1 cellular context compared by ENCODE assay signal in the genomic region with DNA sequence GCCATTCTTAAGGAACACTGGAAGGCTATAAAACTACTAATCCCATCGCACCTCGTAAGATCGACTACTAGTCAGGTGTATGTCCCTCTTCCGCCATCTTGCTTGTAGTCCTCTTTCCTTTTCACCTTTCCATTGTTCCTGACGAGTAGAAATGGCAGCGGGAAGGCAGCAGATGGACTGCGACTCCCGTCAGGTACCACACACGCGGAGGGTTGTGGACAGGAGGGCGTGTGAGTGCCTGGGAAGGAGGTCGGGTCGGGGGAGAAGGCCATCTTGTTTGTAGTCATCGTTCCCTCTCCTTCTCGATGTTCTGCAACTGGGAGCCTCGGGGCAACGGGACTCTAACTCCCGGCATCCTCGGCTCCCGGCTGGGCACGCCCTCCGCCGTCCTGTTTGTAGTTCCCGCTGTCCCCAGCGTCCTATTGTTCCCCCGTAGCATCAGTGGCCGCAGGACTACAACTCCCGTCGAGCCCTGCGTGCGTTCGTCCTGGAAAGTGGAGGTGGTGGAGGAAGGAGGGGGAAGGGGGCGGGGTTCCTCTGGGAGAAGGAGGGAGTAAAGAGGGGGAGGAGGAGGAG.
TF ChIP-seq lines count a peak whose summit lies in the region.

No MANE protein-coding gene starts in this region.

TF ChIP-seq in GM12878, 131 proteins besides CTCF, POLR2A, EP300 and RAD21 (continued from another document and continues in another):
- TF ChIP-seq, protein P1, sequence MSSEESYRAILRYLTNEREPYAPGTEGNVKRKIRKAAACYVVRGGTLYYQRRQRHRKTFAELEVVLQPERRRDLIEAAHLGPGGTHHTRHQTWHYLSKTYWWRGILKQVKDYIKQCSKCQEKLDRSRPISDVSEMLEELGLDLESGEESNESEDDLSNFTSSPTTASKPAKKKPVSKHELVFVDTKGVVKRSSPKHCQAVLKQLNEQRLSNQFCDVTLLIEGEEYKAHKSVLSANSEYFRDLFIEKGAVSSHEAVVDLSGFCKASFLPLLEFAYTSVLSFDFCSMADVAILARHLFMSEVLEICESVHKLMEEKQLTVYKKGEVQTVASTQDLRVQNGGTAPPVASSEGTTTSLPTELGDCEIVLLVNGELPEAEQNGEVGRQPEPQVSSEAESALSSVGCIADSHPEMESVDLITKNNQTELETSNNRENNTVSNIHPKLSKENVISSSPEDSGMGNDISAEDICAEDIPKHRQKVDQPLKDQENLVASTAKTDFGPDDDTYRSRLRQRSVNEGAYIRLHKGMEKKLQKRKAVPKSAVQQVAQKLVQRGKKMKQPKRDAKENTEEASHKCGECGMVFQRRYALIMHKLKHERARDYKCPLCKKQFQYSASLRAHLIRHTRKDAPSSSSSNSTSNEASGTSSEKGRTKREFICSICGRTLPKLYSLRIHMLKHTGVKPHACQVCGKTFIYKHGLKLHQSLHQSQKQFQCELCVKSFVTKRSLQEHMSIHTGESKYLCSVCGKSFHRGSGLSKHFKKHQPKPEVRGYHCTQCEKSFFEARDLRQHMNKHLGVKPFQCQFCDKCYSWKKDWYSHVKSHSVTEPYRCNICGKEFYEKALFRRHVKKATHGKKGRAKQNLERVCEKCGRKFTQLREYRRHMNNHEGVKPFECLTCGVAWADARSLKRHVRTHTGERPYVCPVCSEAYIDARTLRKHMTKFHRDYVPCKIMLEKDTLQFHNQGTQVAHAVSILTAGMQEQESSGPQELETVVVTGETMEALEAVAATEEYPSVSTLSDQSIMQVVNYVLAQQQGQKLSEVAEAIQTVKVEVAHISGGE (CRISPR knock-in tag; IDR thresholded peaks at IDR 0.05) = no peak
- TF ChIP-seq NFYA (IDR thresholded peaks at IDR 0.05; ENCODE audit: borderline replicate concordance, low read depth, low read length) (no peak), CBX3 (IDR thresholded peaks at IDR 0.05; ENCODE audit: borderline replicate concordance, low read depth) (no peak), NR2C1 (IDR thresholded peaks at IDR 0.05) (peak; percentile 89), HDGF (IDR thresholded peaks at IDR 0.05) (no peak), ZNF622 (IDR thresholded peaks at IDR 0.05) (no peak), RCOR1 (conservative IDR thresholded peaks at IDR 0.05; ENCODE audit: low read depth, low read length) (0 out of 2 replicates have a peak, but pooled peaks have one; percentile 49), CBX5 (IDR thresholded peaks at IDR 0.05; ENCODE audit: low read depth) (no peak), SUPT20H (IDR thresholded peaks at IDR 0.05; ENCODE audit: borderline replicate concordance, control insufficient read depth, low read depth, low read length) (no peak), WRNIP1 (IDR thresholded peaks at IDR 0.05; ENCODE audit: borderline replicate concordance, low read depth, low read length) (peak; percentile 69; the same call in 1 of the 2 replicates), SIX5 (IDR thresholded peaks at IDR 0.05; ENCODE audit: low read depth, low read length, severe bottlenecking) (peak; percentile 96), ZZZ3 (IDR thresholded peaks at IDR 0.05; ENCODE audit: control insufficient read depth, insufficient read length, low read depth) (no peak), ZNF274 (IDR thresholded peaks at IDR 0.05; ENCODE audit: insufficient read depth, insufficient read length) (no peak), KLF5 (IDR thresholded peaks at IDR 0.05; ENCODE audit: partially characterized antibody) (no peak), PAX8 (IDR thresholded peaks at IDR 0.05) (no peak), POLR2AphosphoS5 (IDR thresholded peaks at IDR 0.05; ENCODE audit: low read length) (no peak), ZSCAN29 (IDR thresholded peaks at IDR 0.05) (no peak), MEF2A (IDR thresholded peaks at IDR 0.05; ENCODE audit: insufficient read depth, low read depth, low read length) (0 out of 2 replicates have a peak, but pooled peaks have one; percentile 38), CREB1 (IDR thresholded peaks at IDR 0.05; ENCODE audit: low read depth) (no peak), YY1 (IDR thresholded peaks at IDR 0.05; ENCODE audit: low read depth, low read length) (peak; percentile 96), BRCA1 (IDR thresholded peaks at IDR 0.05; ENCODE audit: low read depth, low read length) (no peak), EZH2 (IDR thresholded peaks at IDR 0.05; ENCODE audit: borderline replicate concordance, control insufficient read depth, low read depth, low read length) (no peak), ASH2L (IDR thresholded peaks at IDR 0.05; ENCODE audit: borderline replicate concordance, low read depth) (no peak), NR2C2 (IDR thresholded peaks at IDR 0.05; ENCODE audit: borderline replicate concordance, control insufficient read depth, insufficient read length, low read depth) (no peak), RFX5 (IDR thresholded peaks at IDR 0.05; ENCODE audit: low read depth, low read length) (no peak), CBFB (IDR thresholded peaks at IDR 0.05; ENCODE audit: low read depth) (no peak)
- TF ChIP-seq, protein P2, sequence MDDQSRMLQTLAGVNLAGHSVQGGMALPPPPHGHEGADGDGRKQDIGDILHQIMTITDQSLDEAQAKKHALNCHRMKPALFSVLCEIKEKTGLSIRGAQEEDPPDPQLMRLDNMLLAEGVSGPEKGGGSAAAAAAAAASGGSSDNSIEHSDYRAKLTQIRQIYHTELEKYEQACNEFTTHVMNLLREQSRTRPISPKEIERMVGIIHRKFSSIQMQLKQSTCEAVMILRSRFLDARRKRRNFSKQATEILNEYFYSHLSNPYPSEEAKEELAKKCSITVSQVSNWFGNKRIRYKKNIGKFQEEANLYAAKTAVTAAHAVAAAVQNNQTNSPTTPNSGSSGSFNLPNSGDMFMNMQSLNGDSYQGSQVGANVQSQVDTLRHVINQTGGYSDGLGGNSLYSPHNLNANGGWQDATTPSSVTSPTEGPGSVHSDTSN (IDR thresholded peaks at IDR 0.05; ENCODE audit: insufficient replicate concordance, low read depth, low read length) = peak; percentile 34
- TF ChIP-seq, protein P3, sequence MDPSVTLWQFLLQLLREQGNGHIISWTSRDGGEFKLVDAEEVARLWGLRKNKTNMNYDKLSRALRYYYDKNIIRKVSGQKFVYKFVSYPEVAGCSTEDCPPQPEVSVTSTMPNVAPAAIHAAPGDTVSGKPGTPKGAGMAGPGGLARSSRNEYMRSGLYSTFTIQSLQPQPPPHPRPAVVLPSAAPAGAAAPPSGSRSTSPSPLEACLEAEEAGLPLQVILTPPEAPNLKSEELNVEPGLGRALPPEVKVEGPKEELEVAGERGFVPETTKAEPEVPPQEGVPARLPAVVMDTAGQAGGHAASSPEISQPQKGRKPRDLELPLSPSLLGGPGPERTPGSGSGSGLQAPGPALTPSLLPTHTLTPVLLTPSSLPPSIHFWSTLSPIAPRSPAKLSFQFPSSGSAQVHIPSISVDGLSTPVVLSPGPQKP (IDR thresholded peaks at IDR 0.05; ENCODE audit: low read depth, low read length) = 0 out of 2 replicates have a peak, but pooled peaks have one; percentile 49
- TF ChIP-seq, protein P4, sequence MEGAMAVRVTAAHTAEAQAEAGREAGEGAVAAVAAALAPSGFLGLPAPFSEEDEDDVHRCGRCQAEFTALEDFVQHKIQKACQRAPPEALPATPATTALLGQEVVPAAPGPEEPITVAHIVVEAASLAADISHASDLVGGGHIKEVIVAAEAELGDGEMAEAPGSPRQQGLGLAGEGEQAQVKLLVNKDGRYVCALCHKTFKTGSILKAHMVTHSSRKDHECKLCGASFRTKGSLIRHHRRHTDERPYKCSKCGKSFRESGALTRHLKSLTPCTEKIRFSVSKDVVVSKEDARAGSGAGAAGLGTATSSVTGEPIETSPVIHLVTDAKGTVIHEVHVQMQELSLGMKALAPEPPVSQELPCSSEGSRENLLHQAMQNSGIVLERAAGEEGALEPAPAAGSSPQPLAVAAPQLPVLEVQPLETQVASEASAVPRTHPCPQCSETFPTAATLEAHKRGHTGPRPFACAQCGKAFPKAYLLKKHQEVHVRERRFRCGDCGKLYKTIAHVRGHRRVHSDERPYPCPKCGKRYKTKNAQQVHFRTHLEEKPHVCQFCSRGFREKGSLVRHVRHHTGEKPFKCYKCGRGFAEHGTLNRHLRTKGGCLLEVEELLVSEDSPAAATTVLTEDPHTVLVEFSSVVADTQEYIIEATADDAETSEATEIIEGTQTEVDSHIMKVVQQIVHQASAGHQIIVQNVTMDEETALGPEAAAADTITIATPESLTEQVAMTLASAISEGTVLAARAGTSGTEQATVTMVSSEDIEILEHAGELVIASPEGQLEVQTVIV (IDR thresholded peaks at IDR 0.05; ENCODE audit: borderline replicate concordance, partially characterized antibody) = no peak
- TF ChIP-seq, protein P5, sequence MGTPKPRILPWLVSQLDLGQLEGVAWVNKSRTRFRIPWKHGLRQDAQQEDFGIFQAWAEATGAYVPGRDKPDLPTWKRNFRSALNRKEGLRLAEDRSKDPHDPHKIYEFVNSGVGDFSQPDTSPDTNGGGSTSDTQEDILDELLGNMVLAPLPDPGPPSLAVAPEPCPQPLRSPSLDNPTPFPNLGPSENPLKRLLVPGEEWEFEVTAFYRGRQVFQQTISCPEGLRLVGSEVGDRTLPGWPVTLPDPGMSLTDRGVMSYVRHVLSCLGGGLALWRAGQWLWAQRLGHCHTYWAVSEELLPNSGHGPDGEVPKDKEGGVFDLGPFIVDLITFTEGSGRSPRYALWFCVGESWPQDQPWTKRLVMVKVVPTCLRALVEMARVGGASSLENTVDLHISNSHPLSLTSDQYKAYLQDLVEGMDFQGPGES (IDR thresholded peaks at IDR 0.05) = no peak
- TF ChIP-seq, protein P6, sequence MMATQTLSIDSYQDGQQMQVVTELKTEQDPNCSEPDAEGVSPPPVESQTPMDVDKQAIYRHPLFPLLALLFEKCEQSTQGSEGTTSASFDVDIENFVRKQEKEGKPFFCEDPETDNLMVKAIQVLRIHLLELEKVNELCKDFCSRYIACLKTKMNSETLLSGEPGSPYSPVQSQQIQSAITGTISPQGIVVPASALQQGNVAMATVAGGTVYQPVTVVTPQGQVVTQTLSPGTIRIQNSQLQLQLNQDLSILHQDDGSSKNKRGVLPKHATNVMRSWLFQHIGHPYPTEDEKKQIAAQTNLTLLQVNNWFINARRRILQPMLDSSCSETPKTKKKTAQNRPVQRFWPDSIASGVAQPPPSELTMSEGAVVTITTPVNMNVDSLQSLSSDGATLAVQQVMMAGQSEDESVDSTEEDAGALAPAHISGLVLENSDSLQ (IDR thresholded peaks at IDR 0.05) = peak; percentile 4
- TF ChIP-seq, protein P7, sequence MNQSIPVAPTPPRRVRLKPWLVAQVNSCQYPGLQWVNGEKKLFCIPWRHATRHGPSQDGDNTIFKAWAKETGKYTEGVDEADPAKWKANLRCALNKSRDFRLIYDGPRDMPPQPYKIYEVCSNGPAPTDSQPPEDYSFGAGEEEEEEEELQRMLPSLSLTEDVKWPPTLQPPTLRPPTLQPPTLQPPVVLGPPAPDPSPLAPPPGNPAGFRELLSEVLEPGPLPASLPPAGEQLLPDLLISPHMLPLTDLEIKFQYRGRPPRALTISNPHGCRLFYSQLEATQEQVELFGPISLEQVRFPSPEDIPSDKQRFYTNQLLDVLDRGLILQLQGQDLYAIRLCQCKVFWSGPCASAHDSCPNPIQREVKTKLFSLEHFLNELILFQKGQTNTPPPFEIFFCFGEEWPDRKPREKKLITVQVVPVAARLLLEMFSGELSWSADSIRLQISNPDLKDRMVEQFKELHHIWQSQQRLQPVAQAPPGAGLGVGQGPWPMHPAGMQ (IDR thresholded peaks at IDR 0.05; ENCODE audit: borderline replicate concordance) = no peak
- TF ChIP-seq, protein P8, sequence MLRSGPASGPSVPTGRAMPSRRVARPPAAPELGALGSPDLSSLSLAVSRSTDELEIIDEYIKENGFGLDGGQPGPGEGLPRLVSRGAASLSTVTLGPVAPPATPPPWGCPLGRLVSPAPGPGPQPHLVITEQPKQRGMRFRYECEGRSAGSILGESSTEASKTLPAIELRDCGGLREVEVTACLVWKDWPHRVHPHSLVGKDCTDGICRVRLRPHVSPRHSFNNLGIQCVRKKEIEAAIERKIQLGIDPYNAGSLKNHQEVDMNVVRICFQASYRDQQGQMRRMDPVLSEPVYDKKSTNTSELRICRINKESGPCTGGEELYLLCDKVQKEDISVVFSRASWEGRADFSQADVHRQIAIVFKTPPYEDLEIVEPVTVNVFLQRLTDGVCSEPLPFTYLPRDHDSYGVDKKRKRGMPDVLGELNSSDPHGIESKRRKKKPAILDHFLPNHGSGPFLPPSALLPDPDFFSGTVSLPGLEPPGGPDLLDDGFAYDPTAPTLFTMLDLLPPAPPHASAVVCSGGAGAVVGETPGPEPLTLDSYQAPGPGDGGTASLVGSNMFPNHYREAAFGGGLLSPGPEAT (IDR thresholded peaks at IDR 0.05; ENCODE audit: low read depth) = peak; percentile 85
- TF ChIP-seq, protein P9, sequence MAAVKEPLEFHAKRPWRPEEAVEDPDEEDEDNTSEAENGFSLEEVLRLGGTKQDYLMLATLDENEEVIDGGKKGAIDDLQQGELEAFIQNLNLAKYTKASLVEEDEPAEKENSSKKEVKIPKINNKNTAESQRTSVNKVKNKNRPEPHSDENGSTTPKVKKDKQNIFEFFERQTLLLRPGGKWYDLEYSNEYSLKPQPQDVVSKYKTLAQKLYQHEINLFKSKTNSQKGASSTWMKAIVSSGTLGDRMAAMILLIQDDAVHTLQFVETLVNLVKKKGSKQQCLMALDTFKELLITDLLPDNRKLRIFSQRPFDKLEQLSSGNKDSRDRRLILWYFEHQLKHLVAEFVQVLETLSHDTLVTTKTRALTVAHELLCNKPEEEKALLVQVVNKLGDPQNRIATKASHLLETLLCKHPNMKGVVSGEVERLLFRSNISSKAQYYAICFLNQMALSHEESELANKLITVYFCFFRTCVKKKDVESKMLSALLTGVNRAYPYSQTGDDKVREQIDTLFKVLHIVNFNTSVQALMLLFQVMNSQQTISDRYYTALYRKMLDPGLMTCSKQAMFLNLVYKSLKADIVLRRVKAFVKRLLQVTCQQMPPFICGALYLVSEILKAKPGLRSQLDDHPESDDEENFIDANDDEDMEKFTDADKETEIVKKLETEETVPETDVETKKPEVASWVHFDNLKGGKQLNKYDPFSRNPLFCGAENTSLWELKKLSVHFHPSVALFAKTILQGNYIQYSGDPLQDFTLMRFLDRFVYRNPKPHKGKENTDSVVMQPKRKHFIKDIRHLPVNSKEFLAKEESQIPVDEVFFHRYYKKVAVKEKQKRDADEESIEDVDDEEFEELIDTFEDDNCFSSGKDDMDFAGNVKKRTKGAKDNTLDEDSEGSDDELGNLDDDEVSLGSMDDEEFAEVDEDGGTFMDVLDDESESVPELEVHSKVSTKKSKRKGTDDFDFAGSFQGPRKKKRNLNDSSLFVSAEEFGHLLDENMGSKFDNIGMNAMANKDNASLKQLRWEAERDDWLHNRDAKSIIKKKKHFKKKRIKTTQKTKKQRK (IDR thresholded peaks at IDR 0.05; ENCODE audit: low read depth, low read length) = no peak
- TF ChIP-seq, protein P10, sequence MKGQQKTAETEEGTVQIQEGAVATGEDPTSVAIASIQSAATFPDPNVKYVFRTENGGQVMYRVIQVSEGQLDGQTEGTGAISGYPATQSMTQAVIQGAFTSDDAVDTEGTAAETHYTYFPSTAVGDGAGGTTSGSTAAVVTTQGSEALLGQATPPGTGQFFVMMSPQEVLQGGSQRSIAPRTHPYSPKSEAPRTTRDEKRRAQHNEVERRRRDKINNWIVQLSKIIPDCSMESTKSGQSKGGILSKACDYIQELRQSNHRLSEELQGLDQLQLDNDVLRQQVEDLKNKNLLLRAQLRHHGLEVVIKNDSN (IDR thresholded peaks at IDR 0.05; ENCODE audit: borderline replicate concordance, extremely low read length, insufficient read depth, low read depth, low read length) = no peak
